In genomic region chr1:37493336-37494098, GRCh38 we compare ENCODE assay signal across 1 cellular context.
TF ChIP-seq lines count a peak whose summit lies in the region.

No MANE protein-coding gene starts in this region.

TF ChIP-seq in HEK293T, 16 proteins besides CTCF, POLR2A, EP300 and RAD21:
- no peak for TF ChIP-seq FOXA1 (IDR thresholded peaks at IDR 0.05)
- no peak for TF ChIP-seq ELF4 (IDR thresholded peaks at IDR 0.05)
- no peak for TF ChIP-seq L3MBTL2 (conservative IDR thresholded peaks at IDR 0.05)
- no peak for TF ChIP-seq TARDBP (IDR thresholded peaks at IDR 0.05)
- TF ChIP-seq CTBP1 (IDR thresholded peaks at IDR 0.05; ENCODE audit: borderline replicate concordance) = no peak
- TF ChIP-seq, protein P1, sequence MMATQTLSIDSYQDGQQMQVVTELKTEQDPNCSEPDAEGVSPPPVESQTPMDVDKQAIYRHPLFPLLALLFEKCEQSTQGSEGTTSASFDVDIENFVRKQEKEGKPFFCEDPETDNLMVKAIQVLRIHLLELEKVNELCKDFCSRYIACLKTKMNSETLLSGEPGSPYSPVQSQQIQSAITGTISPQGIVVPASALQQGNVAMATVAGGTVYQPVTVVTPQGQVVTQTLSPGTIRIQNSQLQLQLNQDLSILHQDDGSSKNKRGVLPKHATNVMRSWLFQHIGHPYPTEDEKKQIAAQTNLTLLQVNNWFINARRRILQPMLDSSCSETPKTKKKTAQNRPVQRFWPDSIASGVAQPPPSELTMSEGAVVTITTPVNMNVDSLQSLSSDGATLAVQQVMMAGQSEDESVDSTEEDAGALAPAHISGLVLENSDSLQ (IDR thresholded peaks at IDR 0.05) = no peak
- TF ChIP-seq BHLHE40 (IDR thresholded peaks at IDR 0.05; ENCODE audit: borderline replicate concordance) = no peak
- TF ChIP-seq FOXK2 (IDR thresholded peaks at IDR 0.05) = no peak
- no peak for TF ChIP-seq NFRKB (IDR thresholded peaks at IDR 0.05)
- no peak for TF ChIP-seq FOXM1 (IDR thresholded peaks at IDR 0.05; ENCODE audit: borderline replicate concordance)
- no peak for TF ChIP-seq HDGF (IDR thresholded peaks at IDR 0.05; ENCODE audit: borderline replicate concordance)
- TF ChIP-seq ZNF384 (IDR thresholded peaks at IDR 0.05) = no peak
- no peak for TF ChIP-seq SUZ12 (IDR thresholded peaks at IDR 0.05)
- no peak for TF ChIP-seq SP1 (IDR thresholded peaks at IDR 0.05)
